14 cellular contexts compared by ENCODE assay signal in genomic region chr6:37260063-37260843, GRCh38. TPM values are rescaled to one million over a fixed set of nuclear protein-coding genes. Genes with fewer than 3 reads are reported as not detected.
DNase-seq lines count a peak whose midpoint lies in the region; ATAC-seq lines count a peak whose summit lies in the region.
"Had no signal": no experiment of that assay in that cellular context is flagged by ENCODE, and none has a peak within 500 bp of the region (broad histone marks: within the 10 kb centered on the region; RNA-seq: fewer than 3 reads in every experiment).

No MANE protein-coding gene starts in this region.

- H2AFZ ChIP-seq in Karpas-422 (ENCODE audit: low read length): no peak overlapping the region

- H3K27ac Mint-ChIP-seq in activated naive CD8-positive, alpha-beta T cell treated with anti-CD3 and anti-CD28 coated beads, Interleukin-2, amount 50 U/mL, for 24 hours: peak overlapping the region; percentile 78
- H3K27ac Mint-ChIP-seq in stimulated activated memory B cell treated with anti-CD40 and anti-IgM and Interleukin-4, amounts not matched to agents 10 μg/mL and 1 μg/mL and 100 μg/mL, for 72 hours: peak overlapping the region; percentile 97

- H3K4me2 ChIP-seq in Karpas-422 (ENCODE audit: low read depth, low read length, poor library complexity, severe bottlenecking): peak overlapping the region; percentile 82

- H3K4me1 ChIP-seq in Karpas-422 (ENCODE audit: low read length): peaks cover 33% of the 10 kb centered on the region

- no peaks in the 10 kb centered on the region for H3K27me3 ChIP-seq in Karpas-422 (ENCODE audit: low read length)
- H3K27me3 ChIP-seq: esophagus squamous epithelium, thyroid gland had no signal

- H3K36me3 Mint-ChIP-seq in activated naive CD8-positive, alpha-beta T cell treated with anti-CD3 and anti-CD28 coated beads, Interleukin-2, amount 50 U/mL, for 24 hours (ENCODE audit: low read depth): peaks cover 3% of the 10 kb centered on the region
- peaks cover 11% of the 10 kb centered on the region for H3K36me3 Mint-ChIP-seq in stimulated activated memory B cell treated with anti-CD40 and anti-IgM and Interleukin-4, amounts not matched to agents 10 μg/mL and 1 μg/mL and 100 μg/mL, for 72 hours

- H3K9me3 Mint-ChIP-seq in activated naive CD8-positive, alpha-beta T cell treated with anti-CD3 and anti-CD28 coated beads, Interleukin-2, amount 50 U/mL, for 24 hours: no peaks in the 10 kb centered on the region
- no peaks in the 10 kb centered on the region for H3K9me3 Mint-ChIP-seq in stimulated activated memory B cell treated with anti-CD40 and anti-IgM and Interleukin-4, amounts not matched to agents 10 μg/mL and 1 μg/mL and 100 μg/mL, for 72 hours

- peak; percentile 9 for DNase-seq in activated naive CD4-positive, alpha-beta T cell treated with Interleukin-2 at 50 U/mL for 16 hours
- no peak for DNase-seq in activated naive CD4-positive, alpha-beta T cell treated with anti-CD3 and anti-CD28 coated beads, Interleukin-2, amount 50 U/mL, for 16 hours
- no peak for DNase-seq in Karpas-422
- DNase-seq in activated naive CD8-positive, alpha-beta T cell treated with anti-CD3 and anti-CD28 coated beads, Interleukin-2, amount 50 U/mL, for 24 hours: no peak
- no peak for DNase-seq in HUDEP-2 (lab: John Stamatoyannopoulos, UW; ENCODE audit: unreplicated experiment in 76 of 76)
- DNase-seq: activated CD8-positive, alpha-beta memory T cell treated with anti-CD3 and anti-CD28 coated beads, Interleukin-2, amount 50 U/mL, for 48 hours; esophagus squamous epithelium; NK-92 treated with Interleukin-12 subunit alpha and Interleukin-12 subunit beta, amount 100 ng/mL, for 24 hours; retina had no signal

- peaks cover 58% of the 10 kb centered on the region for H3K4me1 Mint-ChIP-seq in activated naive CD8-positive, alpha-beta T cell treated with anti-CD3 and anti-CD28 coated beads, Interleukin-2, amount 50 U/mL, for 24 hours
- H3K4me1 Mint-ChIP-seq in stimulated activated memory B cell treated with anti-CD40 and anti-IgM and Interleukin-4, amounts not matched to agents 10 μg/mL and 1 μg/mL and 100 μg/mL, for 72 hours: peaks cover 66% of the 10 kb centered on the region

- H3K9me2 ChIP-seq in Karpas-422 (replicated peaks; ENCODE audit: insufficient read depth, low read length): no peaks in the 10 kb centered on the region

- no peaks in the 10 kb centered on the region for H3K36me3 ChIP-seq in Karpas-422 (ENCODE audit: insufficient read depth, low read length)
- H3K36me3 ChIP-seq: esophagus squamous epithelium, thyroid gland had no signal

- no peak overlapping the region for H3K27ac ChIP-seq in Karpas-422 (ENCODE audit: low read length)
- H3K27ac ChIP-seq: thyroid gland had no signal

- no peaks in the 10 kb centered on the region for H4K20me1 ChIP-seq in Karpas-422 (ENCODE audit: insufficient read depth, low read depth, low read length)

- no peaks in the 10 kb centered on the region for H3K9me3 ChIP-seq in Karpas-422 (ENCODE audit: low read length)
- H3K9me3 ChIP-seq: esophagus squamous epithelium, thyroid gland had no signal

- peak overlapping the region; percentile 19; the same call in 1 of the 2 replicates for H3K4me3 ChIP-seq in Karpas-422 (ENCODE audit: low read length)
- H3K4me3 ChIP-seq: esophagus squamous epithelium, thyroid gland had no signal

- no peaks in the 10 kb centered on the region for H3K27me3 Mint-ChIP-seq in activated naive CD8-positive, alpha-beta T cell treated with anti-CD3 and anti-CD28 coated beads, Interleukin-2, amount 50 U/mL, for 24 hours
- no peaks in the 10 kb centered on the region for H3K27me3 Mint-ChIP-seq in stimulated activated memory B cell treated with anti-CD40 and anti-IgM and Interleukin-4, amounts not matched to agents 10 μg/mL and 1 μg/mL and 100 μg/mL, for 72 hours

- peak overlapping the region; percentile 85 for H3K4me3 Mint-ChIP-seq in activated naive CD8-positive, alpha-beta T cell treated with anti-CD3 and anti-CD28 coated beads, Interleukin-2, amount 50 U/mL, for 24 hours
- peak overlapping the region; percentile 23 for H3K4me3 Mint-ChIP-seq in stimulated activated memory B cell treated with anti-CD40 and anti-IgM and Interleukin-4, amounts not matched to agents 10 μg/mL and 1 μg/mL and 100 μg/mL, for 72 hours

- H3K9ac ChIP-seq in Karpas-422 (ENCODE audit: low read length): 0 out of 2 replicates have a peak overlapping the region, but pooled peaks have one; percentile 82

- ATAC-seq in activated naive CD8-positive, alpha-beta T cell treated with anti-CD3 and anti-CD28 coated beads, Interleukin-2, amount 50 U/mL, for 24 hours: no peak
- ATAC-seq in stimulated activated memory B cell treated with anti-CD40 and anti-IgM and Interleukin-4, amounts not matched to agents 10 μg/mL and 1 μg/mL and 100 μg/mL, for 72 hours: no peak
- ATAC-seq in GM18870 (IDR thresholded peaks at IDR 0.05; ENCODE audit: unreplicated experiment): no peak
- no peak for ATAC-seq in HG03342 (IDR thresholded peaks at IDR 0.05; ENCODE audit: unreplicated experiment)
- ATAC-seq: HepG2 had no signal

- H3K79me2 ChIP-seq in Karpas-422 (ENCODE audit: low read length): peaks cover 50% of the 10 kb centered on the region

RNA-seq across cellular contexts. Expression of gene TMEM217, which starts 2.3 kb away (rescaled TPM):
- total RNA-seq in Karpas-422 (2014; rRNA removed; shearing (Covaris generic); ENCODE audit: low replicate concordance): 0.22 TPM in 1 of 2 replicates, not detected in the other

RNA-seq across cellular contexts. Expression of gene TBC1D22B, which starts 2.7 kb away (rescaled TPM):
- total RNA-seq in Karpas-422 (2014; rRNA removed; shearing (Covaris generic); ENCODE audit: low replicate concordance): 9.2 and 9.6 TPM in 2 replicates
